ENCODE assay signal across 8 cellular contexts in genomic region chr1:225652726-225653462, GRCh38. TPM values are rescaled to one million over a fixed set of nuclear protein-coding genes. Genes with fewer than 3 reads are reported as not detected.
DNase-seq lines count a peak whose midpoint lies in the region; ATAC-seq and TF ChIP-seq lines count a peak whose summit lies in the region.

Gene ENAH, minus strand, starts transcription at chr1:225653123. Its CDS starts 433 bp downstream, at chr1:225652690.

- H3K79me2 ChIP-seq in DOHH2 (ENCODE audit: control insufficient read depth, low read length), result no peaks in the 10 kb centered on the region

- no peaks in the 10 kb centered on the region for H3K9me3 ChIP-seq in DOHH2 (ENCODE audit: control insufficient read depth, insufficient read depth, low read length)
- no peaks in the 10 kb centered on the region for H3K9me3 ChIP-seq in left lung

- H3F3A ChIP-seq in DOHH2 (ENCODE audit: control insufficient read depth, insufficient read depth), result no peaks in the 10 kb centered on the region

- DNase-seq in NCI-H2171 (lab: John Stamatoyannopoulos, UW) (peak; percentile 83), dorsolateral prefrontal cortex (peak; percentile 51 to 89 (median 76)), left lung (peak; percentile 79 to 91)
- DNase-seq in activated CD4-positive, alpha-beta T cell treated with anti-CD3 and anti-CD28 coated beads for 48 hours, result peak; percentile 50
- peak; percentile 45 to 64 for DNase-seq in stimulated activated CD4-positive, alpha-beta T cell treated with anti-CD3 and anti-CD28 coated beads, Interleukin-2, amount 100 ng/mL, for 24 hours

- no peaks in the 10 kb centered on the region for H4K20me1 ChIP-seq in DOHH2 (ENCODE audit: control insufficient read depth, insufficient read depth, low read depth, low read length)

- peak within 1 kb of the TSS; percentile 54 for H3K4me3 ChIP-seq in DOHH2 (ENCODE audit: low read length)
- peak within 1 kb of the TSS; percentile 68 to 98 (median 90) for H3K4me3 ChIP-seq in dorsolateral prefrontal cortex
- peak within 1 kb of the TSS; percentile 68 to 90 for H3K4me3 ChIP-seq in left lung

- peak within 1 kb of the TSS; percentile 58 for H3K4me2 ChIP-seq in DOHH2 (ENCODE audit: low read length)

- ATAC-seq in HG02642 (IDR thresholded peaks at IDR 0.05; ENCODE audit: poor library complexity, unreplicated experiment) (peak; percentile 76), left lung (peak; percentile 88), GM18520 (IDR thresholded peaks at IDR 0.05; ENCODE audit: unreplicated experiment) (no peak)

- H3K27ac ChIP-seq in DOHH2 (ENCODE audit: low read depth, low read length) (no peak within 1 kb of the TSS), dorsolateral prefrontal cortex (peak within 1 kb of the TSS; percentile 84 to 100 (median 98)), left lung (peak within 1 kb of the TSS; percentile 85 to 95)

- H3K27me3 ChIP-seq in DOHH2 (ENCODE audit: control insufficient read depth, low read length) (peaks cover 55% of the 10 kb centered on the region), dorsolateral prefrontal cortex (no peaks in the 10 kb centered on the region), left lung (peaks cover 0 to 59% of the 10 kb centered on the region in 2 donors)

- H3K36me3 ChIP-seq in DOHH2 (ENCODE audit: control insufficient read depth, low read length) (no peaks in the 10 kb centered on the region), left lung (no peaks in the 10 kb centered on the region)

- H3K4me1 ChIP-seq in DOHH2 (ENCODE audit: control insufficient read depth, low read length), result peaks cover 11% of the 10 kb centered on the region
- H3K4me1 ChIP-seq in left lung, result peaks cover 14 to 25% of the 10 kb centered on the region in 2 donors

- intact Hi-C loops in dorsolateral prefrontal cortex (cut with DNase I) (loop anchor here (1.0 to 10.0 kb wide), 6 partner anchors 98 to 322 kb away; partner anchors contain the start of genes LBR (in 1 of the 2) and SRP9 (in 1 of the 2)), left lung (cut with DNase I) (loop anchor here in 1 of 2 donors (10.0 kb wide), 1 partner anchor 112 kb away; no protein-coding TSS in a partner anchor)

- H3K9me2 ChIP-seq in DOHH2 (replicated peaks; ENCODE audit: control insufficient read depth, low read length), result no peaks in the 10 kb centered on the region

- TF ChIP-seq CTCF in DOHH2 (IDR thresholded peaks at IDR 0.05; ENCODE audit: low read depth, low read length, poor library complexity, severe bottlenecking) (no peak), dorsolateral prefrontal cortex (IDR thresholded peaks at IDR 0.05 in 54 of 56, conservative IDR thresholded peaks at IDR 0.05 in 2 of 56; ENCODE audit: low read depth in 1 of 56, partially characterized antibody in 56 of 56) (peak in 9 of 56 donors; percentile 4 to 31 (median 11)), left lung (IDR thresholded peaks at IDR 0.05) (no peak)

RNA-seq across cellular contexts. Expression of gene ENAH, which starts in this region (rescaled TPM):
- total RNA-seq in dorsolateral prefrontal cortex (100 to 1,000 TPM in 9 of 120 experiments, 10 to 100 TPM in 111; 57.3 to 134 (median 81.4) TPM), left lung (100 to 1,000 TPM; 106 to 142 TPM)
